In the genomic region with DNA sequence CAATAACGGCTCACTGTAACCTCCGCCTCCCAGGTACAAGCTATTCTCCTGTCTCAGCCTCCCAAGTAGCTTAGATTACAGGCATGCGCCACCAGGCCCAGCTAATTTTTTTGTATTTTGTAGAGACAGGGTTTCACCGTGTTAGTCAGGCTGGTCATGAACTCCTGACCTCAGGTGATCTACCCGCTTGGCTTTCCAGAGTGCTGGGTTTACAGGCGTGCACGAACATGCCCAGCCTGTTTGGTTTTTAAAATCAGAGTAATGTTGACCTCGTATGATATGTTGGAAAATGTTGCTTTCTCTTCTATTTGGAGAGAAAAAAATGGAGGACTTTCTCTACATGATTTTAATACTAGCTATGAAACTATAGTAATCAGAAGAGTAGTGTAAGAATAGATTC, we compare ENCODE assay signal across 20 cellular contexts.
DNase-seq lines count a peak whose midpoint lies in the region; TF ChIP-seq lines count a peak whose summit lies in the region.
"Had no signal": no experiment of that assay in that cellular context is flagged by ENCODE, and none has a peak within 500 bp of the region (broad histone marks: within the 10 kb centered on the region; RNA-seq: fewer than 3 reads in every experiment).

No MANE protein-coding gene starts in this region.

- TF ChIP-seq CTCF in RWPE1 (conservative IDR thresholded peaks at IDR 0.05; ENCODE audit: low read depth) (no peak), mammary epithelial cell (conservative IDR thresholded peaks at IDR 0.05 in 1 of 2, IDR thresholded peaks at IDR 0.05 in 1 of 2; ENCODE audit: extremely low read depth in 1 of 2, insufficient read depth in 1 of 2, low read depth in 1 of 2, low read length in 2 of 2) (no peak)

- no peaks in the 10 kb centered on the region for H3K79me2 ChIP-seq in mammary epithelial cell (ENCODE audit: insufficient read depth, low read length)

- 58% methylated on average over 8 of the region's 8 CpGs for WGBS in mammary epithelial cell (ENCODE audit: low coverage, missing lambda C conversion rate)

- H3K4me1 ChIP-seq in mammary epithelial cell (ENCODE audit: insufficient read depth, low read length): peaks cover 5% of the 10 kb centered on the region
- H3K4me1 ChIP-seq: A549; BE2C; BLaER1 treated with 17β-estradiol and CSF1 and Interleukin-3, amounts not matched to agents 10 nM and 100 nM had no signal

- H3K27me3 ChIP-seq in mammary epithelial cell (ENCODE audit: insufficient read depth, low read length): no peaks in the 10 kb centered on the region
- H3K27me3 ChIP-seq: BE2C; BLaER1 treated with 17β-estradiol and CSF1 and Interleukin-3, amounts not matched to agents 10 nM and 100 nM had no signal

- no peak overlapping the region for H3K4me3 Mint-ChIP-seq in activated CD4-positive, alpha-beta memory T cell treated with anti-CD3 and anti-CD28 coated beads for 36 hours
- no peak overlapping the region for H3K4me3 Mint-ChIP-seq in activated T-cell treated with anti-CD3 and anti-CD28 coated beads, Interleukin-2, amount 50 U/mL, for 24 hours
- H3K4me3 Mint-ChIP-seq: CD14-positive monocyte; CD4-positive, alpha-beta T cell; CD8-positive, alpha-beta memory T cell; GM23338; H9 had no signal

- H3K4me2 ChIP-seq in mammary epithelial cell (ENCODE audit: insufficient read depth, low read depth, low read length): no peak overlapping the region
- H3K4me2 ChIP-seq: A549; BLaER1 treated with 17β-estradiol and CSF1 and Interleukin-3, amounts not matched to agents 10 nM and 100 nM; GM23338 had no signal

- CTCF ChIA-PET in RWPE1 (lab: Yijun Ruan, JAX): no interaction called here
- CTCF ChIA-PET in mammary epithelial cell (lab: Charles Lee; ENCODE audit: low non-redundant PET): no interaction called here
- CTCF ChIA-PET in activated CD4-positive, alpha-beta memory T cell treated with anti-CD3 and anti-CD28 coated beads for 36 hours (lab: Charles Lee): no interaction called here

- no peaks in the 10 kb centered on the region for H3K9me3 Mint-ChIP-seq in activated CD4-positive, alpha-beta memory T cell treated with anti-CD3 and anti-CD28 coated beads for 36 hours
- H3K9me3 Mint-ChIP-seq in activated T-cell treated with anti-CD3 and anti-CD28 coated beads, Interleukin-2, amount 50 U/mL, for 24 hours: no peaks in the 10 kb centered on the region
- H3K9me3 Mint-ChIP-seq: CD4-positive, alpha-beta T cell; GM23338; H9 had no signal

- intact Hi-C loops in mammary epithelial cell (cut with micrococcal nuclease): no loop called here
- intact Hi-C loops in activated CD4-positive, alpha-beta memory T cell treated with anti-CD3 and anti-CD28 coated beads for 36 hours (cut with micrococcal nuclease): no loop called here

- no peaks in the 10 kb centered on the region for H3K9me3 ChIP-seq in mammary epithelial cell (replicated peaks; ENCODE audit: insufficient read depth, low read length)
- H3K9me3 ChIP-seq: A549; BE2C; BLaER1 treated with 17β-estradiol and CSF1 and Interleukin-3, amounts not matched to agents 10 nM and 100 nM had no signal

- H3K36me3 Mint-ChIP-seq in activated CD4-positive, alpha-beta memory T cell treated with anti-CD3 and anti-CD28 coated beads for 36 hours: no peaks in the 10 kb centered on the region
- H3K36me3 Mint-ChIP-seq in activated T-cell treated with anti-CD3 and anti-CD28 coated beads, Interleukin-2, amount 50 U/mL, for 24 hours (ENCODE audit: low read depth): no peaks in the 10 kb centered on the region
- H3K36me3 Mint-ChIP-seq: CD14-positive monocyte; CD8-positive, alpha-beta memory T cell had no signal

- no peaks in the 10 kb centered on the region for H3K36me3 ChIP-seq in mammary epithelial cell (ENCODE audit: insufficient read depth, low read length)
- H3K36me3 ChIP-seq: BE2C; BLaER1 treated with 17β-estradiol and CSF1 and Interleukin-3, amounts not matched to agents 10 nM and 100 nM had no signal

- H4K20me1 ChIP-seq in mammary epithelial cell (ENCODE audit: insufficient read depth, low read length): no peaks in the 10 kb centered on the region
- H4K20me1 ChIP-seq: BLaER1 treated with 17β-estradiol and CSF1 and Interleukin-3, amounts not matched to agents 10 nM and 100 nM had no signal

- no peak overlapping the region for H3K9ac ChIP-seq in mammary epithelial cell (ENCODE audit: insufficient read depth, low read length)
- H3K9ac ChIP-seq: BLaER1 treated with 17β-estradiol and CSF1 and Interleukin-3, amounts not matched to agents 10 nM and 100 nM had no signal

- no peak overlapping the region for H3K4me3 ChIP-seq in mammary epithelial cell (replicated peaks in 1 of 3; ENCODE audit: insufficient read depth in 1 of 3, low read depth in 2 of 3, low read length in 3 of 3)
- H3K4me3 ChIP-seq: A549; BLaER1 treated with 17β-estradiol and CSF1 and Interleukin-3, amounts not matched to agents 10 nM and 100 nM; GM23338 had no signal

- H3K27me3 Mint-ChIP-seq in activated CD4-positive, alpha-beta memory T cell treated with anti-CD3 and anti-CD28 coated beads for 36 hours: no peaks in the 10 kb centered on the region
- H3K27me3 Mint-ChIP-seq in activated T-cell treated with anti-CD3 and anti-CD28 coated beads, Interleukin-2, amount 50 U/mL, for 24 hours: no peaks in the 10 kb centered on the region
- H3K27me3 Mint-ChIP-seq: CD4-positive, alpha-beta T cell; CD8-positive, alpha-beta memory T cell had no signal

- H3K4me1 Mint-ChIP-seq in activated CD4-positive, alpha-beta memory T cell treated with anti-CD3 and anti-CD28 coated beads for 36 hours (ENCODE audit: low read depth): no peaks in the 10 kb centered on the region
- H3K4me1 Mint-ChIP-seq in activated T-cell treated with anti-CD3 and anti-CD28 coated beads, Interleukin-2, amount 50 U/mL, for 24 hours (ENCODE audit: low read depth): no peaks in the 10 kb centered on the region
- H3K4me1 Mint-ChIP-seq: CD14-positive monocyte; CD8-positive, alpha-beta memory T cell; GM23338; H9 had no signal

- DNase-seq in RWPE1 (ENCODE audit: low spot score): peak; percentile 5
- DNase-seq in mammary epithelial cell: peak; percentile 8
- peak; percentile 12 for DNase-seq in epithelial cell of prostate (ENCODE audit: low read depth, low spot score)
- no peak for DNase-seq in activated CD4-positive, alpha-beta memory T cell treated with anti-CD3 and anti-CD28 coated beads for 36 hours
- no peak for DNase-seq in activated T-cell treated with anti-CD3 and anti-CD28 coated beads, Interleukin-2, amount 50 U/mL, for 24 hours
- no peak for DNase-seq in stimulated activated CD4-positive, alpha-beta T cell treated with anti-CD3 and anti-CD28 coated beads, Interleukin-4, amount 100 ng/mL, for 24 hours
- DNase-seq: 8988T; ACHN; AML-193; BE2C; CD4-positive, alpha-beta T cell; CD8-positive, alpha-beta memory T cell; DMS 273 treated with DMSO at 0.1 percent for 48 hours; DMS79; GF-D8; H9 had no signal

- peak overlapping the region; percentile 56 for H2AFZ ChIP-seq in mammary epithelial cell (ENCODE audit: low read depth, low read length)
- H2AFZ ChIP-seq: GM23338 had no signal

- BruUV-seq in mammary epithelial cell (replicated peaks; lab: Mats Ljungman, UMichigan): no TSS peak

- in situ Hi-C loops in mammary epithelial cell (cut with MboI; ENCODE audit: low sequenced_read_pairs in 2 of 2): no loop called here

- H3K27ac ChIP-seq in RWPE1 (no peak overlapping the region), mammary epithelial cell (ENCODE audit: insufficient read depth, low read depth, low read length) (no peak overlapping the region), epithelial cell of prostate (no peak overlapping the region)
- H3K27ac ChIP-seq: A549; BLaER1 treated with 17β-estradiol and CSF1 and Interleukin-3, amounts not matched to agents 10 nM and 100 nM had no signal

- no peak overlapping the region for H3K27ac Mint-ChIP-seq in activated CD4-positive, alpha-beta memory T cell treated with anti-CD3 and anti-CD28 coated beads for 36 hours
- H3K27ac Mint-ChIP-seq in activated T-cell treated with anti-CD3 and anti-CD28 coated beads, Interleukin-2, amount 50 U/mL, for 24 hours: no peak overlapping the region
- H3K27ac Mint-ChIP-seq: CD14-positive monocyte; CD4-positive, alpha-beta T cell; CD8-positive, alpha-beta memory T cell; GM23338; H9 had no signal

- dilution Hi-C loops in mammary epithelial cell (cut with HindIII; ENCODE audit: low sequenced_read_pairs): no loop called here

- POLR2A ChIA-PET in RWPE1 (lab: Yijun Ruan, JAX; ENCODE audit: low non-redundant PET): no interaction called here
- POLR2A ChIA-PET in activated CD4-positive, alpha-beta memory T cell treated with anti-CD3 and anti-CD28 coated beads for 36 hours (lab: Charles Lee): no interaction called here

Comparison
In these comparisons a context has a peak if more than half of its experiments do, and no peak if none do; other contexts are left out.
1. DNase-seq: peak in RWPE1 (single experiment), mammary epithelial cell (single experiment) and epithelial cell of prostate (single experiment); none in activated CD4-positive, alpha-beta memory T cell treated with anti-CD3 and anti-CD28 coated beads for 36 hours (single experiment), activated T-cell treated with anti-CD3 and anti-CD28 coated beads, Interleukin-2, amount 50 U/mL, for 24 hours (single experiment) and stimulated activated CD4-positive, alpha-beta T cell treated with anti-CD3 and anti-CD28 coated beads, Interleukin-4, amount 100 ng/mL, for 24 hours (single experiment).